Comparison of ENCODE assay signal across 20 cellular contexts in genomic region chr3:52470920-52471319, GRCh38. TPM values are rescaled to one million over a fixed set of nuclear protein-coding genes. Genes with fewer than 3 reads are reported as not detected.
A peak's percentile ranks its signal among the peaks of the same experiment; 100 is the strongest.
DNase-seq lines count a peak whose midpoint lies in the region; ATAC-seq, FAIRE-seq and TF ChIP-seq lines count a peak whose summit lies in the region.
"Had no signal": no experiment of that assay in that cellular context is flagged by ENCODE, and none has a peak within 500 bp of the region (broad histone marks: within the 10 kb centered on the region; RNA-seq: fewer than 3 reads in every experiment).

No MANE protein-coding gene starts in this region.

- H4K20me1 ChIP-seq in mammary epithelial cell (ENCODE audit: insufficient read depth, low read length), result no peaks in the 10 kb centered on the region

- FAIRE-seq in D721Med (lab: Jason Lieb, UNC), result no peak
- FAIRE-seq: G401.6, GM12878 had no signal

- peaks cover 0 to 8% of the 10 kb centered on the region in 2 donors for H3K4me1 ChIP-seq in breast epithelium
- peaks cover 16% of the 10 kb centered on the region for H3K4me1 ChIP-seq in mammary epithelial cell (ENCODE audit: insufficient read depth, low read length)
- H3K4me1 ChIP-seq in left ventricle myocardium inferior, result peaks cover 66% of the 10 kb centered on the region
- H3K4me1 ChIP-seq in gastrocnemius medialis, result peaks cover 33 to 52% of the 10 kb centered on the region in 2 donors
- H3K4me1 ChIP-seq: Peyer's patch had no signal

- CTCF ChIA-PET in mammary epithelial cell (lab: Charles Lee; ENCODE audit: low non-redundant PET) (no interaction called here), RWPE1 (lab: Yijun Ruan, JAX) (interaction anchor here (0.6 kb wide), 2 partner anchors 90 to 192 kb away, joined by 3 to 7 read pairs; no protein-coding TSS in a partner anchor)

- BruUV-seq in mammary epithelial cell (replicated peaks; lab: Mats Ljungman, UMichigan), result no TSS peak

- H3K36me3 ChIP-seq in breast epithelium (no peaks in the 10 kb centered on the region), mammary epithelial cell (ENCODE audit: insufficient read depth, low read length) (peaks cover 20% of the 10 kb centered on the region), left ventricle myocardium inferior (peaks cover 51% of the 10 kb centered on the region), gastrocnemius medialis (peaks cover 0 to 47% of the 10 kb centered on the region in 2 donors)

- peaks cover 54% of the 10 kb centered on the region for H3K79me2 ChIP-seq in mammary epithelial cell (ENCODE audit: insufficient read depth, low read length)

- no peak overlapping the region for H2AFZ ChIP-seq in mammary epithelial cell (ENCODE audit: low read depth, low read length)

- DNase-seq in breast epithelium (ENCODE audit: low spot score in 2 of 2), result no peak
- no peak for DNase-seq in mammary epithelial cell
- DNase-seq in RWPE1 (ENCODE audit: low spot score), result no peak
- no peak for DNase-seq in left ventricle myocardium inferior
- DNase-seq in gastrocnemius medialis, result no peak
- no peak for DNase-seq in D721Med (ENCODE audit: insufficient read length, low spot score)
- no peak for DNase-seq in stimulated activated CD4-positive, alpha-beta T cell treated with anti-CD3 and anti-CD28 coated beads, Interleukin-1b, Interleukin-23, amount 100 ng/mL, for 48 hours
- DNase-seq: CD8-positive, alpha-beta memory T cell; DND-41; NCI-H1092; NCI-H146; NCI-H2081; NCI-H510A had no signal

- H3K4me3 ChIP-seq in breast epithelium (no peak overlapping the region), mammary epithelial cell (replicated peaks in 1 of 3; ENCODE audit: insufficient read depth in 1 of 3, low read depth in 2 of 3, low read length in 3 of 3) (no peak overlapping the region), left ventricle myocardium inferior (no peak overlapping the region), gastrocnemius medialis (no peak overlapping the region)
- H3K4me3 ChIP-seq: BLaER1, GM12878, Peyer's patch had no signal

- TF ChIP-seq CTCF in breast epithelium (IDR thresholded peaks at IDR 0.05), result no peak
- TF ChIP-seq CTCF in mammary epithelial cell (conservative IDR thresholded peaks at IDR 0.05 in 1 of 2, IDR thresholded peaks at IDR 0.05 in 1 of 2; ENCODE audit: extremely low read depth in 1 of 2, insufficient read depth in 1 of 2, low read depth in 1 of 2, low read length in 2 of 2), result no peak
- no peak for TF ChIP-seq CTCF in RWPE1 (conservative IDR thresholded peaks at IDR 0.05; ENCODE audit: low read depth)
- TF ChIP-seq CTCF in left ventricle myocardium inferior (IDR thresholded peaks at IDR 0.05; ENCODE audit: borderline replicate concordance), result no peak
- no peak for TF ChIP-seq CTCF in gastrocnemius medialis (IDR thresholded peaks at IDR 0.05 in 4 of 5, conservative IDR thresholded peaks at IDR 0.05 in 1 of 5)
- TF ChIP-seq CTCF in D721Med (IDR thresholded peaks at IDR 0.05; ENCODE audit: insufficient read depth, missing control alignments), result no peak

- ATAC-seq in gastrocnemius medialis (no peak), GM19455 (IDR thresholded peaks at IDR 0.05; ENCODE audit: unreplicated experiment) (no peak)
- ATAC-seq: GM12878 had no signal

- peak overlapping the region; percentile 29 to 78 for H3K27ac ChIP-seq in breast epithelium
- no peak overlapping the region for H3K27ac ChIP-seq in mammary epithelial cell (ENCODE audit: insufficient read depth, low read depth, low read length)
- H3K27ac ChIP-seq in RWPE1, result peak overlapping the region; percentile 73
- peak overlapping the region; percentile 75 for H3K27ac ChIP-seq in left ventricle myocardium inferior (replicated peaks)
- peak overlapping the region; percentile 69 to 85 (median 78) for H3K27ac ChIP-seq in gastrocnemius medialis
- H3K27ac ChIP-seq: BLaER1, Peyer's patch had no signal

- 83% methylated on average over 3 of the region's 4 CpGs for WGBS in mammary epithelial cell (ENCODE audit: low coverage, missing lambda C conversion rate)

- no peak overlapping the region for H3K4me2 ChIP-seq in mammary epithelial cell (ENCODE audit: insufficient read depth, low read depth, low read length)
- H3K4me2 ChIP-seq: BLaER1 had no signal

- H3K9me3 ChIP-seq in breast epithelium (no peaks in the 10 kb centered on the region), mammary epithelial cell (replicated peaks; ENCODE audit: insufficient read depth, low read length) (no peaks in the 10 kb centered on the region), left ventricle myocardium inferior (replicated peaks) (no peaks in the 10 kb centered on the region), gastrocnemius medialis (no peaks in the 10 kb centered on the region)
- H3K9me3 ChIP-seq: BLaER1, Peyer's patch had no signal

- intact Hi-C loops in breast epithelium (cut with DNase I; ENCODE audit: low total_unique reads), result loop anchor here (10.0 kb wide), 1 partner anchor 64 kb away; the partner anchor contains the start of genes NT5DC2 and UQCC5
- intact Hi-C loops in mammary epithelial cell (cut with micrococcal nuclease), result loop anchor here (5.0 kb wide), 2 partner anchors 66 to 601 kb away; partner anchors contain the start of gene UQCC5
- intact Hi-C loops in left ventricle myocardium inferior (cut with micrococcal nuclease), result loop anchor here (10.0 kb wide), 1 partner anchor 74 kb away; no protein-coding TSS in a partner anchor
- intact Hi-C loops in gastrocnemius medialis (cut with DNase I; ENCODE audit: low total_unique reads), result loop anchor here (2.0 to 5.0 kb wide), 3 partner anchors 14 to 216 kb away; partner anchors contain the start of genes GNL3 and PBRM1

- POLR2A ChIA-PET in RWPE1 (lab: Yijun Ruan, JAX; ENCODE audit: low non-redundant PET), result no interaction called here

- no peaks in the 10 kb centered on the region for H3K27me3 ChIP-seq in breast epithelium
- H3K27me3 ChIP-seq in mammary epithelial cell (ENCODE audit: insufficient read depth, low read length), result no peaks in the 10 kb centered on the region
- no peaks in the 10 kb centered on the region for H3K27me3 ChIP-seq in left ventricle myocardium inferior (ENCODE audit: low read depth)
- no peaks in the 10 kb centered on the region for H3K27me3 ChIP-seq in gastrocnemius medialis
- H3K27me3 ChIP-seq: BLaER1, Peyer's patch had no signal

- in situ Hi-C loops in mammary epithelial cell (cut with MboI; ENCODE audit: low sequenced_read_pairs in 2 of 2), result no loop called here
- in situ Hi-C loops in gastrocnemius medialis (cut with MboI; ENCODE audit: low sequenced_read_pairs in 4 of 4), result no loop called here

- TF ChIP-seq POLR2A in breast epithelium (IDR thresholded peaks at IDR 0.05) (no peak), gastrocnemius medialis (IDR thresholded peaks at IDR 0.05) (no peak)

- dilution Hi-C loops in mammary epithelial cell (cut with HindIII; ENCODE audit: low sequenced_read_pairs), result loop anchor here (5.0 kb wide), 1 partner anchor 64 kb away; no protein-coding TSS in a partner anchor

- no peak overlapping the region for H3K9ac ChIP-seq in mammary epithelial cell (ENCODE audit: insufficient read depth, low read length)
- H3K9ac ChIP-seq: BLaER1 had no signal

RNA-seq across cellular contexts. Expression of gene NISCH, which starts 15.5 kb away (rescaled TPM):
- total RNA-seq in breast epithelium (100 to 1,000 TPM in 2 of 3 donors, 10 to 100 TPM in 1; 67.7 to 119 (median 108) TPM), mammary epithelial cell (100 to 1,000 TPM in 1 of 2 donors, 10 to 100 TPM in 1; 79.7 to 123 TPM), left ventricle myocardium inferior (44.3 TPM), gastrocnemius medialis (10 to 100 TPM; 19.2 to 38.3 (median 25.0) TPM)
- polyA plus RNA-seq in mammary epithelial cell, result 43.9 TPM
- 103 TPM for polyA minus RNA-seq in mammary epithelial cell

RNA-seq across cellular contexts. Expression of gene TNNC1, which starts 17.1 kb away (rescaled TPM):
- total RNA-seq in breast epithelium (1 to 10 TPM in 2 of 3 donors, not detected in 1; 3.7 to 4.2 TPM), mammary epithelial cell (under 1 TPM; 0.33 to 0.85 TPM), left ventricle myocardium inferior (8,962 TPM), gastrocnemius medialis (over 10,000 TPM in 1 of 4 donors, 1,000 to 10,000 TPM in 3; 5,017 to 11,453 (median 7,253) TPM)
- polyA plus RNA-seq in mammary epithelial cell, result 0.15 TPM
- not detected for polyA minus RNA-seq in mammary epithelial cell
- total RNA-seq: Peyer's patch had no signal
- polyA plus RNA-seq: CD8-positive, alpha-beta memory T cell had no signal

RNA-seq across cellular contexts. Expression of gene STAB1, which starts 24.2 kb away (rescaled TPM):
- total RNA-seq in breast epithelium (100 to 1,000 TPM in 1 of 3 donors, 10 to 100 TPM in 2; 47.7 to 149 (median 55.4) TPM), mammary epithelial cell (under 1 TPM in 1 of 2 donors, not detected in 1; 0.17 TPM), left ventricle myocardium inferior (67.2 TPM), gastrocnemius medialis (10 to 100 TPM; 10.3 to 27.2 (median 23.3) TPM)
- polyA plus RNA-seq in mammary epithelial cell, result 0.02 TPM
- polyA minus RNA-seq in mammary epithelial cell, result not detected
- total RNA-seq: H4, MCF 10A had no signal
- polyA plus RNA-seq: GM12878 had no signal

RNA-seq across cellular contexts. Expression of gene SEMA3G, which starts 26.0 kb away (rescaled TPM):
- 100 to 1,000 TPM in 1 of 3 donors, 10 to 100 TPM in 2; 12.3 to 255 (median 70.1) TPM for total RNA-seq in breast epithelium
- total RNA-seq in mammary epithelial cell, result under 1 TPM; 0.45 to 0.50 TPM
- polyA plus RNA-seq in mammary epithelial cell, result 0.24 TPM
- not detected for polyA minus RNA-seq in mammary epithelial cell
- 9.2 TPM for total RNA-seq in left ventricle myocardium inferior
- 10 to 100 TPM in 3 of 4 donors, 1 to 10 TPM in 1; 3.8 to 20.3 (median 13.1) TPM for total RNA-seq in gastrocnemius medialis
- total RNA-seq: GM12878 had no signal
- polyA plus RNA-seq: CD8-positive, alpha-beta memory T cell had no signal

Comparison
In these comparisons a context has a peak if more than half of its experiments do, and no peak if none do; other contexts are left out.
1. RNA of gene STAB1, which starts 24.2 kb away (total RNA-seq): 67.2 TPM in left ventricle myocardium inferior (single experiment), 47.7 to 149 TPM in breast epithelium and 10.3 to 27.2 TPM in gastrocnemius medialis; 0.17 TPM in mammary epithelial cell; every median in the first group is over 4 times any median in the second.
2. RNA of gene TNNC1, which starts 17.1 kb away (total RNA-seq): 8,962 TPM in left ventricle myocardium inferior (single experiment) and 5,017 to 11,453 TPM in gastrocnemius medialis; 3.7 to 4.2 TPM in breast epithelium and 0.33 to 0.85 TPM in mammary epithelial cell; every median in the first group is over 100 times any median in the second.